ENCODE assay signal across 1 cellular context in genomic region chr19:18675779-18676178, GRCh38.
TF ChIP-seq lines count a peak whose summit lies in the region.

No MANE protein-coding gene starts in this region.

TF ChIP-seq in HepG2, 621 proteins besides CTCF, POLR2A, EP300 and RAD21 (continued from another document):
- TF ChIP-seq ZNF414 (CRISPR knock-in tag; IDR thresholded peaks at IDR 0.05) (no peak), SMC3 (IDR thresholded peaks at IDR 0.05; ENCODE audit: low read length) (peak; percentile 54), PATZ1 (CRISPR knock-in tag; IDR thresholded peaks at IDR 0.05) (peak; percentile 86), ZFP91 (CRISPR knock-in tag; IDR thresholded peaks at IDR 0.05; ENCODE audit: borderline replicate concordance) (0 out of 2 replicates have a peak, but pooled peaks have one; percentile 24), MBNL3 (CRISPR knock-in tag; conservative IDR thresholded peaks at IDR 0.05) (no peak), NFE2L2 (IDR thresholded peaks at IDR 0.05; ENCODE audit: low read length) (no peak), ZNF572 (CRISPR knock-in tag; IDR thresholded peaks at IDR 0.05) (0 out of 2 replicates have a peak, but pooled peaks have one; percentile 49), MAZ (IDR thresholded peaks at IDR 0.05; ENCODE audit: borderline replicate concordance, low read depth, low read length) (0 out of 2 replicates have a peak, but pooled peaks have one; percentile 47), MAZ (CRISPR knock-in tag; IDR thresholded peaks at IDR 0.05; ENCODE audit: low read depth) (no peak), ELF3 (CRISPR knock-in tag; IDR thresholded peaks at IDR 0.05) (no peak), SIN3B (IDR thresholded peaks at IDR 0.05; ENCODE audit: low read length) (no peak)
- TF ChIP-seq, protein P1, sequence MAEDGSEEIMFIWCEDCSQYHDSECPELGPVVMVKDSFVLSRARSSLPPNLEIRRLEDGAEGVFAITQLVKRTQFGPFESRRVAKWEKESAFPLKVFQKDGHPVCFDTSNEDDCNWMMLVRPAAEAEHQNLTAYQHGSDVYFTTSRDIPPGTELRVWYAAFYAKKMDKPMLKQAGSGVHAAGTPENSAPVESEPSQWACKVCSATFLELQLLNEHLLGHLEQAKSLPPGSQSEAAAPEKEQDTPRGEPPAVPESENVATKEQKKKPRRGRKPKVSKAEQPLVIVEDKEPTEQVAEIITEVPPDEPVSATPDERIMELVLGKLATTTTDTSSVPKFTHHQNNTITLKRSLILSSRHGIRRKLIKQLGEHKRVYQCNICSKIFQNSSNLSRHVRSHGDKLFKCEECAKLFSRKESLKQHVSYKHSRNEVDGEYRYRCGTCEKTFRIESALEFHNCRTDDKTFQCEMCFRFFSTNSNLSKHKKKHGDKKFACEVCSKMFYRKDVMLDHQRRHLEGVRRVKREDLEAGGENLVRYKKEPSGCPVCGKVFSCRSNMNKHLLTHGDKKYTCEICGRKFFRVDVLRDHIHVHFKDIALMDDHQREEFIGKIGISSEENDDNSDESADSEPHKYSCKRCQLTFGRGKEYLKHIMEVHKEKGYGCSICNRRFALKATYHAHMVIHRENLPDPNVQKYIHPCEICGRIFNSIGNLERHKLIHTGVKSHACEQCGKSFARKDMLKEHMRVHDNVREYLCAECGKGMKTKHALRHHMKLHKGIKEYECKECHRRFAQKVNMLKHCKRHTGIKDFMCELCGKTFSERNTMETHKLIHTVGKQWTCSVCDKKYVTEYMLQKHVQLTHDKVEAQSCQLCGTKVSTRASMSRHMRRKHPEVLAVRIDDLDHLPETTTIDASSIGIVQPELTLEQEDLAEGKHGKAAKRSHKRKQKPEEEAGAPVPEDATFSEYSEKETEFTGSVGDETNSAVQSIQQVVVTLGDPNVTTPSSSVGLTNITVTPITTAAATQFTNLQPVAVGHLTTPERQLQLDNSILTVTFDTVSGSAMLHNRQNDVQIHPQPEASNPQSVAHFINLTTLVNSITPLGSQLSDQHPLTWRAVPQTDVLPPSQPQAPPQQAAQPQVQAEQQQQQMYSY (CRISPR knock-in tag; IDR thresholded peaks at IDR 0.05), result no peak
- TF ChIP-seq, protein P2, sequence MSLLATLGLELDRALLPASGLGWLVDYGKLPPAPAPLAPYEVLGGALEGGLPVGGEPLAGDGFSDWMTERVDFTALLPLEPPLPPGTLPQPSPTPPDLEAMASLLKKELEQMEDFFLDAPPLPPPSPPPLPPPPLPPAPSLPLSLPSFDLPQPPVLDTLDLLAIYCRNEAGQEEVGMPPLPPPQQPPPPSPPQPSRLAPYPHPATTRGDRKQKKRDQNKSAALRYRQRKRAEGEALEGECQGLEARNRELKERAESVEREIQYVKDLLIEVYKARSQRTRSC (CRISPR knock-in tag; IDR thresholded peaks at IDR 0.05; ENCODE audit: low read depth), result no peak
TF ChIP-seq in HepG2: peak in this region for 6.
